9 cellular contexts compared by ENCODE assay signal in genomic region chr9:137639303-137640051, GRCh38. TPM values are rescaled to one million over a fixed set of nuclear protein-coding genes. Genes with fewer than 3 reads are reported as not detected.
A peak's percentile ranks its signal among the peaks of the same experiment; 100 is the strongest.
DNase-seq lines count a peak whose midpoint lies in the region; ATAC-seq and TF ChIP-seq lines count a peak whose summit lies in the region.
"Had no signal": no experiment of that assay in that cellular context is flagged by ENCODE, and none has a peak within 500 bp of the region (broad histone marks: within the 10 kb centered on the region; RNA-seq: fewer than 3 reads in every experiment).

No MANE protein-coding gene starts in this region.

- H3K27me3 ChIP-seq in colonic mucosa (no peaks in the 10 kb centered on the region), neural progenitor cell (no peaks in the 10 kb centered on the region)

- no peaks in the 10 kb centered on the region for H3K36me3 ChIP-seq in colonic mucosa
- no peaks in the 10 kb centered on the region for H3K36me3 ChIP-seq in neural progenitor cell

- H3K9me3 ChIP-seq in colonic mucosa (no peaks in the 10 kb centered on the region), neural progenitor cell (ENCODE audit: low read depth) (no peaks in the 10 kb centered on the region)

- DNase-seq in activated CD4-positive, alpha-beta T cell treated with anti-CD3 and anti-CD28 coated beads, Interleukin-2, amount 10 ng/mL, durations not matched to agents 24 days and 14 days, result peak; percentile 65
- no peak for DNase-seq in activated CD4-positive, alpha-beta T cell treated with anti-CD3 and anti-CD28 coated beads for 48 hours
- DNase-seq in colonic mucosa (no peak), NCI-H1930 (lab: John Stamatoyannopoulos, UW) (no peak), neural progenitor cell (ENCODE audit: low spot score) (no peak)
- DNase-seq in stimulated activated effector memory CD8-positive, alpha-beta T cell treated with anti-CD3 and anti-CD28 coated beads, Interleukin-12 subunit alpha, Interleukin-12 subunit beta, amount 100 ng/mL, for 72 hours (ENCODE audit: low spot score in 2 of 2), result no peak
- DNase-seq: activated CD8-positive, alpha-beta memory T cell treated with anti-CD3 and anti-CD28 coated beads for 24 hours had no signal

- peak; percentile 85 for ATAC-seq in stimulated activated effector memory CD8-positive, alpha-beta T cell treated with anti-CD3 and anti-CD28 coated beads, Interleukin-12 subunit alpha, Interleukin-12 subunit beta, amount 100 ng/mL, for 72 hours
- no peak for ATAC-seq in GM21786 (IDR thresholded peaks at IDR 0.05; ENCODE audit: unreplicated experiment)

- intact Hi-C loops in activated CD4-positive, alpha-beta T cell treated with anti-CD3 and anti-CD28 coated beads, Interleukin-2, amount 10 ng/mL, durations not matched to agents 24 days and 14 days (cut with micrococcal nuclease), result no loop called here
- intact Hi-C loops in colonic mucosa (cut with DNase I), result no loop called here

- no peak for TF ChIP-seq CTCF in colonic mucosa (IDR thresholded peaks at IDR 0.05)
- no peak for TF ChIP-seq CTCF in neural progenitor cell (IDR thresholded peaks at IDR 0.05)

- H3K9ac ChIP-seq in colonic mucosa (ENCODE audit: low read depth in 2 of 2, low read length in 2 of 2) (no peak overlapping the region), neural progenitor cell (no peak overlapping the region)

- peak overlapping the region; percentile 5 for H3K27ac ChIP-seq in colonic mucosa
- H3K27ac ChIP-seq in neural progenitor cell, result no peak overlapping the region

- no peak overlapping the region for H3K4me2 ChIP-seq in neural progenitor cell

- H4K20me1 ChIP-seq in neural progenitor cell (ENCODE audit: low read depth), result peaks cover 82% of the 10 kb centered on the region

- peaks cover 20% of the 10 kb centered on the region for H3K36me3 Mint-ChIP-seq in activated CD4-positive, alpha-beta T cell treated with anti-CD3 and anti-CD28 coated beads, Interleukin-2, amount 10 ng/mL, durations not matched to agents 24 days and 14 days (ENCODE audit: low read depth)
- peaks cover 4% of the 10 kb centered on the region for H3K36me3 Mint-ChIP-seq in IgD-negative memory B cell
- H3K36me3 Mint-ChIP-seq in stimulated activated effector memory CD8-positive, alpha-beta T cell treated with anti-CD3 and anti-CD28 coated beads, Interleukin-12 subunit alpha, Interleukin-12 subunit beta, amount 100 ng/mL, for 72 hours, result peaks cover 49% of the 10 kb centered on the region
- H3K36me3 Mint-ChIP-seq in neural progenitor cell, result peaks cover 40% of the 10 kb centered on the region

- peak overlapping the region; percentile 91 for H3K27ac Mint-ChIP-seq in activated CD4-positive, alpha-beta T cell treated with anti-CD3 and anti-CD28 coated beads, Interleukin-2, amount 10 ng/mL, durations not matched to agents 24 days and 14 days
- H3K27ac Mint-ChIP-seq in IgD-negative memory B cell, result peak overlapping the region; percentile 28 to 84 (median 69)
- H3K27ac Mint-ChIP-seq in stimulated activated effector memory CD8-positive, alpha-beta T cell treated with anti-CD3 and anti-CD28 coated beads, Interleukin-12 subunit alpha, Interleukin-12 subunit beta, amount 100 ng/mL, for 72 hours, result peak overlapping the region; percentile 74
- no peak overlapping the region for H3K27ac Mint-ChIP-seq in neural progenitor cell

- peaks cover 25% of the 10 kb centered on the region for H3K4me1 Mint-ChIP-seq in activated CD4-positive, alpha-beta T cell treated with anti-CD3 and anti-CD28 coated beads, Interleukin-2, amount 10 ng/mL, durations not matched to agents 24 days and 14 days
- peaks cover 29 to 35% (median 30%) of the 10 kb centered on the region in 3 donors for H3K4me1 Mint-ChIP-seq in IgD-negative memory B cell
- H3K4me1 Mint-ChIP-seq in stimulated activated effector memory CD8-positive, alpha-beta T cell treated with anti-CD3 and anti-CD28 coated beads, Interleukin-12 subunit alpha, Interleukin-12 subunit beta, amount 100 ng/mL, for 72 hours, result peaks cover 47% of the 10 kb centered on the region
- H3K4me1 Mint-ChIP-seq in neural progenitor cell, result no peaks in the 10 kb centered on the region

- H3K79me2 ChIP-seq in neural progenitor cell (ENCODE audit: low read depth), result peaks cover 100% of the 10 kb centered on the region

- H3K4me3 ChIP-seq in colonic mucosa (no peak overlapping the region), neural progenitor cell (no peak overlapping the region)

- no peaks in the 10 kb centered on the region for H3F3A ChIP-seq in neural progenitor cell (ENCODE audit: low read depth)

- H3K9me3 Mint-ChIP-seq in activated CD4-positive, alpha-beta T cell treated with anti-CD3 and anti-CD28 coated beads, Interleukin-2, amount 10 ng/mL, durations not matched to agents 24 days and 14 days, result no peaks in the 10 kb centered on the region
- H3K9me3 Mint-ChIP-seq in IgD-negative memory B cell, result no peaks in the 10 kb centered on the region
- H3K9me3 Mint-ChIP-seq in stimulated activated effector memory CD8-positive, alpha-beta T cell treated with anti-CD3 and anti-CD28 coated beads, Interleukin-12 subunit alpha, Interleukin-12 subunit beta, amount 100 ng/mL, for 72 hours, result no peaks in the 10 kb centered on the region
- peaks cover 15% of the 10 kb centered on the region for H3K9me3 Mint-ChIP-seq in neural progenitor cell

- H3K4me1 ChIP-seq in colonic mucosa, result peaks cover 9% of the 10 kb centered on the region
- H3K4me1 ChIP-seq in neural progenitor cell, result no peaks in the 10 kb centered on the region

- H2AFZ ChIP-seq in neural progenitor cell (replicated peaks), result no peak overlapping the region

- no peaks in the 10 kb centered on the region for H3K27me3 Mint-ChIP-seq in activated CD4-positive, alpha-beta T cell treated with anti-CD3 and anti-CD28 coated beads, Interleukin-2, amount 10 ng/mL, durations not matched to agents 24 days and 14 days
- no peaks in the 10 kb centered on the region for H3K27me3 Mint-ChIP-seq in IgD-negative memory B cell
- peaks cover 2% of the 10 kb centered on the region for H3K27me3 Mint-ChIP-seq in neural progenitor cell (ENCODE audit: insufficient read depth, low read depth)

- H3K4me3 Mint-ChIP-seq in activated CD4-positive, alpha-beta T cell treated with anti-CD3 and anti-CD28 coated beads, Interleukin-2, amount 10 ng/mL, durations not matched to agents 24 days and 14 days, result peak overlapping the region; percentile 82
- H3K4me3 Mint-ChIP-seq in IgD-negative memory B cell (peak overlapping the region; percentile 37 to 91 (median 58)), neural progenitor cell (no peak overlapping the region)
- peak overlapping the region; percentile 54 for H3K4me3 Mint-ChIP-seq in stimulated activated effector memory CD8-positive, alpha-beta T cell treated with anti-CD3 and anti-CD28 coated beads, Interleukin-12 subunit alpha, Interleukin-12 subunit beta, amount 100 ng/mL, for 72 hours

RNA-seq across cellular contexts. Expression of gene EHMT1, which starts 20.7 kb away (rescaled TPM):
- 93.6 and 99.4 TPM in 2 replicates for total RNA-seq in activated CD4-positive, alpha-beta T cell treated with anti-CD3 and anti-CD28 coated beads, Interleukin-2, amount 10 ng/mL, durations not matched to agents 24 days and 14 days
- polyA plus RNA-seq in IgD-negative memory B cell, result 39.1 TPM
- total RNA-seq in colonic mucosa, result 10 to 100 TPM; 56.2 to 97.9 TPM
- total RNA-seq in neural progenitor cell (ENCODE audit: low replicate concordance), result 47.8 and 84.5 TPM in 2 replicates

RNA-seq across cellular contexts. Expression of gene ARRDC1, which starts 34.0 kb away (rescaled TPM):
- total RNA-seq in activated CD4-positive, alpha-beta T cell treated with anti-CD3 and anti-CD28 coated beads, Interleukin-2, amount 10 ng/mL, durations not matched to agents 24 days and 14 days, result 63.7 and 68.4 TPM in 2 replicates
- 49.2 TPM for polyA plus RNA-seq in IgD-negative memory B cell
- total RNA-seq in colonic mucosa (10 to 100 TPM; 69.1 to 97.2 TPM), neural progenitor cell (ENCODE audit: low replicate concordance) (12.9 and 34.4 TPM in 2 replicates)

RNA-seq across cellular contexts. Expression of gene ZMYND19, which starts 49.2 kb away (rescaled TPM):
- total RNA-seq in activated CD4-positive, alpha-beta T cell treated with anti-CD3 and anti-CD28 coated beads, Interleukin-2, amount 10 ng/mL, durations not matched to agents 24 days and 14 days, result 86.4 and 92.4 TPM in 2 replicates
- 8.8 TPM for polyA plus RNA-seq in IgD-negative memory B cell
- total RNA-seq in colonic mucosa (10 to 100 TPM; 14.4 to 36.0 TPM), neural progenitor cell (ENCODE audit: low replicate concordance) (34.4 and 52.4 TPM in 2 replicates)
